10 cellular contexts compared by ENCODE assay signal in genomic region chrX:57135287-57135686, GRCh38. TPM values are rescaled to one million over a fixed set of nuclear protein-coding genes. Genes with fewer than 3 reads are reported as not detected.
"Had no signal": no experiment of that assay in that cellular context is flagged by ENCODE, and none has a peak within 500 bp of the region (broad histone marks: within the 10 kb centered on the region; RNA-seq: fewer than 3 reads in every experiment).

No MANE protein-coding gene starts in this region.

- H3K4me2 ChIP-seq: KMS-11 had no signal

- H3K4me3 ChIP-seq: GM23248, HAP-1 had no signal

- H2AFZ ChIP-seq: GM23248 had no signal

- DNase-seq: GM23248, GOT3, H7, HFFc6, IMR-90, KBM-7 had no signal

- ATAC-seq: HCT116 had no signal

- H3K4me1 ChIP-seq: HAP-1 had no signal

- H3K9ac ChIP-seq: GM23248, KMS-11 had no signal

- H3K27ac Mint-ChIP-seq: HFFc6 had no signal

- H3K9me3 Mint-ChIP-seq: HFFc6 had no signal

- H3K9me3 ChIP-seq: HAP-1 had no signal

- H3K4me3 Mint-ChIP-seq: HFFc6 had no signal

- H3K36me3 ChIP-seq: HAP-1 had no signal

- H3K27ac ChIP-seq: GM23248, KMS-11 had no signal

- FAIRE-seq: HTR-8/SVneo had no signal

RNA-seq across cellular contexts. Expression of gene SPIN2A, which starts 1.9 kb away (rescaled TPM):
- total RNA-seq: GM23248 had no signal
